14 cellular contexts compared by ENCODE assay signal in the genomic region with DNA sequence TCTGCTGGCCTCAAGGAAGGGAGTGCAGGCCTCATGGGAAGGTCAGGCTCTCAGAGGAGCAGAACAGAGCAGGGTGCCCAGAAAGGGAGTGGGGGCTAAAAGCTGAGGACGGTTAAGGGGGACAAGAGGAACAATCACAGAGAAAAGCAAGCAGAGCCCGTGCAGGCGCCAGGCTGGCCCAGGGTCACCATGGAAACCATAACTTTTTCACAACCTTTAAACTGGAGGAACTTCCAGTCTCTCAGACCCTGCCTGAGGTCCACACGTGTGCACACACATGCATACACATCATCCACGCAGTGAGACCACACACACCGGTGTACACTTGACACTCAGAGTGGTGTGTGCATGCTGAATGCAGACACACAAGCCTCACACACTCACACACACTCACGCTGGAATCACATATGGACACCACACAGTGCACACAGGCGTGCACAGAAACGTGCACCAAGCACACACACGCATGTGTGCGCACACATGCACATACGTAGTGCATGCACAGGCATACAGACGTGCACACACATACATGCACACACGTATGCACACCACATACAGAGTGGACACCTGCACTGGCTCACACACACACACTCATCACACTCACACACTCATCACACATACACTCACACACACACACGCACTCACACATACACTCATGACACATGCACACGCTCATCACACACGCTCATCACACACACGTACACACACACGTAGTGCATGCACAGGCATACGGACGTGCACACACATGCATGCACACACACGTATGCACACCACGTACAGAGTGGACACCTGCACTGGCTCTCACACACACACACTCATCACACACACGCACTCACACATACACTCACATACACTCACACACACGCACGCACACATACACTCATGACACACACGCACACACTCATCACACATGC. TPM values are rescaled to one million over a fixed set of nuclear protein-coding genes. Genes with fewer than 3 reads are reported as not detected.
DNase-seq lines count a peak whose midpoint lies in the region; ATAC-seq and TF ChIP-seq lines count a peak whose summit lies in the region.
"Had no signal": no experiment of that assay in that cellular context is flagged by ENCODE, and none has a peak within 500 bp of the region (broad histone marks: within the 10 kb centered on the region; RNA-seq: fewer than 3 reads in every experiment).

No MANE protein-coding gene starts in this region.

- no peak overlapping the region for H3K27ac ChIP-seq in trophoblast cell (ENCODE audit: low read depth, low read length)
- H3K27ac ChIP-seq: SJSA1 had no signal

- H4K12ac ChIP-seq in trophoblast cell (ENCODE audit: low read depth, low read length): no peak overlapping the region

- H3K9me3 ChIP-seq in trophoblast cell (ENCODE audit: insufficient read depth, low read depth, low read length): peaks cover 7% of the 10 kb centered on the region
- H3K9me3 ChIP-seq: SJSA1 had no signal

- H2AK5ac ChIP-seq in trophoblast cell (ENCODE audit: low read length): no peak overlapping the region

- ATAC-seq in GM18520 (IDR thresholded peaks at IDR 0.05; ENCODE audit: unreplicated experiment): no peak
- no peak for ATAC-seq in HG03439 (IDR thresholded peaks at IDR 0.05; ENCODE audit: unreplicated experiment)

- no peak overlapping the region for H2BK5ac ChIP-seq in trophoblast cell (ENCODE audit: low read depth, low read length, poor library complexity)

- DNase-seq in CD1c-positive myeloid dendritic cell (ENCODE audit: extremely low spot score) (peak; percentile 71), NOMO-1 treated with DMSO at 0.1 percent for 48 hours (lab: John Stamatoyannopoulos, UW; ENCODE audit: unreplicated experiment) (peak; percentile 94), fibroblast of gingiva (ENCODE audit: low read depth) (peak; percentile 66), trophoblast cell (no peak), erythroblast (lab: John Stamatoyannopoulos, UW) (no peak)
- DNase-seq in activated CD4-positive, alpha-beta T cell treated with anti-CD3 and anti-CD28 coated beads for 1 hour: no peak
- DNase-seq: activated CD4-positive, alpha-beta T cell treated with anti-CD3 and anti-CD28 coated beads for 48 hours; activated naive CD8-positive, alpha-beta T cell treated with anti-CD3 and anti-CD28 coated beads for 36 hours; Karpas-422 had no signal

- H4K8ac ChIP-seq in trophoblast cell (ENCODE audit: low read depth, low read length): no peak overlapping the region

- H2BK120ac ChIP-seq in trophoblast cell (ENCODE audit: insufficient read depth, low read length, poor library complexity): no peak overlapping the region

- H3K18ac ChIP-seq in trophoblast cell (ENCODE audit: low read length): no peak overlapping the region

- no peak overlapping the region for H3K9ac ChIP-seq in trophoblast cell (ENCODE audit: low read length)

- no peak overlapping the region for H3K4ac ChIP-seq in trophoblast cell (ENCODE audit: low read depth, low read length)

- no peak overlapping the region for H2AFZ ChIP-seq in trophoblast cell (ENCODE audit: insufficient read depth, low read length, poor library complexity)

- no peak overlapping the region for H3K14ac ChIP-seq in trophoblast cell (ENCODE audit: low read length)

- peak overlapping the region; percentile 13 for H3K23ac ChIP-seq in trophoblast cell (ENCODE audit: low read length)

- H2BK12ac ChIP-seq in trophoblast cell (ENCODE audit: low read length): no peak overlapping the region

- no CpG with 5 or more reads among the region's 27 CpGs for WGBS in trophoblast cell (ENCODE audit: extremely low coverage, insufficient coverage, insufficient read length)

- H3K79me2 ChIP-seq in trophoblast cell (ENCODE audit: control insufficient read depth, insufficient read depth, low read length, poor library complexity): no peaks in the 10 kb centered on the region

- H3K4me2 ChIP-seq in trophoblast cell (ENCODE audit: low read length): no peak overlapping the region
- H3K4me2 ChIP-seq: GM23338 had no signal

- peak overlapping the region; percentile 48 for H3K4me3 ChIP-seq in trophoblast cell (ENCODE audit: low read depth, low read length)
- H3K4me3 ChIP-seq: GM23338, SJSA1 had no signal

- H3K79me1 ChIP-seq in trophoblast cell (ENCODE audit: low read length): no peaks in the 10 kb centered on the region

- H4K91ac ChIP-seq in trophoblast cell (ENCODE audit: low read depth, low read length): no peak overlapping the region

- no peaks in the 10 kb centered on the region for H3K4me1 ChIP-seq in trophoblast cell (ENCODE audit: control insufficient read depth in 1 of 2, insufficient read depth in 2 of 2, low read length in 2 of 2)

- H3K27me3 ChIP-seq in trophoblast cell (ENCODE audit: insufficient read depth, low read length): no peaks in the 10 kb centered on the region
- H3K27me3 ChIP-seq: SJSA1 had no signal

- TF ChIP-seq POLR2A in erythroblast (IDR thresholded peaks at IDR 0.05; ENCODE audit: low read length): no peak

- no peaks in the 10 kb centered on the region for H3K36me3 ChIP-seq in trophoblast cell (ENCODE audit: control insufficient read depth in 1 of 2, insufficient read depth in 2 of 2, low read length in 2 of 2)
- H3K36me3 ChIP-seq: SJSA1 had no signal

RNA-seq across cellular contexts. Expression of gene SNED1, which starts 37.2 kb away (rescaled TPM):
- polyA plus RNA-seq in trophoblast cell (2013): 0.12 TPM in 2 replicates

RNA-seq across cellular contexts. Expression of gene CROCC2, which starts 55.1 kb away (rescaled TPM):
- polyA plus RNA-seq in trophoblast cell (2013): not detected in 2 replicates
- polyA plus RNA-seq: BJ, GM23338 had no signal

Comparison
In these comparisons a context has a peak if more than half of its experiments do, and no peak if none do; other contexts are left out.
1. DNase-seq: peak in CD1c-positive myeloid dendritic cell (single experiment), NOMO-1 treated with DMSO at 0.1 percent for 48 hours (single experiment) and fibroblast of gingiva (single experiment); none in trophoblast cell (0 of 2), erythroblast (0 of 2) and activated CD4-positive, alpha-beta T cell treated with anti-CD3 and anti-CD28 coated beads for 1 hour (single experiment).